In genomic region chr1:1528639-1529267, GRCh38 we compare ENCODE assay signal across 23 cellular contexts. TPM values are rescaled to one million over a fixed set of nuclear protein-coding genes. Genes with fewer than 3 reads are reported as not detected.
"Had no signal": no experiment of that assay in that cellular context is flagged by ENCODE, and none has a peak within 500 bp of the region (broad histone marks: within the 10 kb centered on the region; RNA-seq: fewer than 3 reads in every experiment).

No MANE protein-coding gene starts in this region.

- DNase-seq: activated CD4-positive, alpha-beta T cell treated with anti-CD3 and anti-CD28 coated beads for 1 hour; activated CD4-positive, alpha-beta T cell treated with anti-CD3 and anti-CD28 coated beads, Interleukin-2, amount 10 ng/mL, durations not matched to agents 24 days and 14 days; activated CD4-positive, alpha-beta T cell treated with anti-CD3 and anti-CD28 coated beads, Interleukin-2, amount 50 U/mL, for 48 hours; activated CD8-positive, alpha-beta memory T cell treated with anti-CD3 and anti-CD28 coated beads, Interleukin-2, amount 10 ng/mL, durations not matched to agents 7 days and 5 days; activated effector memory CD4-positive, alpha-beta T cell treated with Interleukin-2 at 50 U/mL for 16 hours; activated naive CD4-positive, alpha-beta T cell; activated T-cell treated with anti-CD3 and anti-CD28 coated beads, Interleukin-2, amount 50 U/mL, for 24 hours; aorta; caudate nucleus; Kasumi-1; NCI-H1105 treated with DMSO at 0.1 percent for 48 hours; NCI-H1436 treated with DMSO at 0.1 percent for 48 hours; NCI-H187; NCI-H2081; NCI-H510A treated with DMSO at 0.1 percent for 48 hours; NCI-H69; Peyer's patch; SHP77; T-helper 17 cell; T-helper 9 cell had no signal

- H3K27me3 ChIP-seq: breast epithelium, Peyer's patch, SJSA1 had no signal

- H3K36me3 ChIP-seq: breast epithelium had no signal

- H3K4me3 ChIP-seq: breast epithelium, Peyer's patch, SJSA1 had no signal

- ATAC-seq: activated CD8-positive, alpha-beta memory T cell treated with anti-CD3 and anti-CD28 coated beads, Interleukin-2, amount 10 ng/mL, durations not matched to agents 7 days and 5 days; T-helper 17 cell; WTC11 had no signal

- H3K27ac ChIP-seq: breast epithelium, Peyer's patch, SJSA1 had no signal

- H3K4me1 ChIP-seq: breast epithelium, Peyer's patch, SJSA1 had no signal

RNA-seq across cellular contexts. Expression of gene TMEM240, which starts 11.7 kb away (rescaled TPM):
- total RNA-seq: activated CD4-positive, alpha-beta T cell treated with anti-CD3 and anti-CD28 coated beads, Interleukin-2, amount 10 ng/mL, durations not matched to agents 24 days and 14 days had no signal
